In genomic region chr12:123261196-123261595, GRCh38 we compare ENCODE assay signal across 2 cellular contexts.
TF ChIP-seq lines count a peak whose summit lies in the region.

No MANE protein-coding gene starts in this region.

TF ChIP-seq in GM23338, 12 proteins besides CTCF, POLR2A, EP300 and RAD21:
- no peak for TF ChIP-seq EZH2phosphoT487 (IDR thresholded peaks at IDR 0.05; ENCODE audit: unreplicated experiment)
- no peak for TF ChIP-seq CREB1 (CRISPR knock-in tag; IDR thresholded peaks at IDR 0.05; ENCODE audit: low read depth)
- no peak for TF ChIP-seq NANOG (IDR thresholded peaks at IDR 0.05; ENCODE audit: borderline replicate concordance)
- TF ChIP-seq ZNF462 (CRISPR knock-in tag; IDR thresholded peaks at IDR 0.05), result no peak
- no peak for TF ChIP-seq ZNF114 (CRISPR knock-in tag; IDR thresholded peaks at IDR 0.05)
- no peak for TF ChIP-seq EZH2 (IDR thresholded peaks at IDR 0.05; ENCODE audit: low read depth, unreplicated experiment)
- TF ChIP-seq REST (IDR thresholded peaks at IDR 0.05; ENCODE audit: unreplicated experiment), result no peak
- no peak for TF ChIP-seq ZNF331 (CRISPR knock-in tag; IDR thresholded peaks at IDR 0.05; ENCODE audit: low read depth)
- TF ChIP-seq POLR2AphosphoS5 (IDR thresholded peaks at IDR 0.05; ENCODE audit: low read depth), result no peak
- no peak for TF ChIP-seq STAT1 (IDR thresholded peaks at IDR 0.05; ENCODE audit: unreplicated experiment)
- no peak for TF ChIP-seq JUNB (IDR thresholded peaks at IDR 0.05; ENCODE audit: unreplicated experiment)
- TF ChIP-seq ETS1 (IDR thresholded peaks at IDR 0.05), result no peak
TF ChIP-seq in GM23338: peak in this region for 0.

TF ChIP-seq in H1, 55 proteins besides CTCF, POLR2A, EP300 and RAD21:
- no peak for TF ChIP-seq MAX (IDR thresholded peaks at IDR 0.05)
- TF ChIP-seq FOSL1 (IDR thresholded peaks at IDR 0.05; ENCODE audit: insufficient read depth, low read depth, low read length), result no peak
- TF ChIP-seq ASH2L (IDR thresholded peaks at IDR 0.05; ENCODE audit: low read length), result no peak
- no peak for TF ChIP-seq POLR2AphosphoS5 (IDR thresholded peaks at IDR 0.05; ENCODE audit: low read depth, low read length)
